ENCODE assay signal across 8 cellular contexts in the genomic region with DNA sequence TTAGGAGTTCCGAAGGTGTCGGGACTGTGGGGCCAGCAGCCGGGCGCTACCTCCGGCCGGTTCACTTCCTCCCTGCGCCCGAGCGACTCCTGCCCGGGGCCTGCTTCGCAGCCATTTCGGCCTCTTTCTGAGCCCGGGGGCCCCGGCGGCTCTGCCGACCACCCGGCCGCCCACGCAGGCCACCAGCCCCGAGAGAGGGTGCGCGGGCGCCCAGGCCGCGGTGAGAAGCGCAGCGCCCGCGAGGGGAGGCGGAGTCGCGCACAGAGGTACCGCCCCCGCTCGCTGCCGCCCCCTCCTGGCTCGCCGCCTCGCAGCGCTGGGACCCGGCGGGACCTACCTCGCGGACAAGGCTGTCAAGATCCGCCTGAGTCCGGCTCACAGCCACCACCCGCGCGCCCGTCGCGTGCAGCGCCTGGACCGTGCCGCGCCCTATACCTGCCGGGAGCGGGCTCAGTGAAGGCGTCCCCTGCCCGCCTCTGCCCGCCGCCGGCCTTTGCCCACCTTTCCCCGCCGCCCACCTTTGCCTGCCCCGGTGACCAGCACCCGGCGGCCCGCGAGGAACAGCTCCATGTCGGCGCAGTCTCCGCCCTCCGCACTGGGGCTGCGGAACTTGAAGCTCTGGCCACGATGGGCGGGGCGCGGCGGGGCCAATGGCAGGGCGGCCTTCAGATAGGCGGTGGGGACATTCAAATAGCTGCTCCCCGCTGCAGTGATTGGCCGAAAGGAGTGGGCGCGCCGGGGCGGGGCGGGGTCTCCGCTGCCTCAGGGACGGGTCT. TPM values are rescaled to one million over a fixed set of nuclear protein-coding genes. Genes with fewer than 3 reads are reported as not detected.
DNase-seq lines count a peak whose midpoint lies in the region; ATAC-seq and TF ChIP-seq lines count a peak whose summit lies in the region.

A gene (minus strand): TSS at position 585 of the 776 bp plus-strand sequence. CDS start 15 bp downstream, at position 570.

- H3K36me3 Mint-ChIP-seq in activated naive CD8-positive, alpha-beta T cell treated with anti-CD3 and anti-CD28 coated beads, Interleukin-2, amount 50 U/mL, for 24 hours (ENCODE audit: low read depth): peaks cover 5% of the 10 kb centered on the region

- H3K9me3 ChIP-seq in parathyroid adenoma (ENCODE audit: control insufficient read depth, low read length) (no peaks in the 10 kb centered on the region), tibial nerve (no peaks in the 10 kb centered on the region)

- H3K4me1 Mint-ChIP-seq in activated naive CD8-positive, alpha-beta T cell treated with anti-CD3 and anti-CD28 coated beads, Interleukin-2, amount 50 U/mL, for 24 hours: peaks cover 23% of the 10 kb centered on the region

- WGBS in tibial nerve, 2 donors: 0 to 1% methylated on average over 31 to 65 of the region's 91 CpGs

- peak within 1 kb of the TSS; percentile 78 for H3K4me3 Mint-ChIP-seq in activated naive CD8-positive, alpha-beta T cell treated with anti-CD3 and anti-CD28 coated beads, Interleukin-2, amount 50 U/mL, for 24 hours

- H3K36me3 ChIP-seq in parathyroid adenoma (ENCODE audit: control insufficient read depth, insufficient read depth, low read length) (no peaks in the 10 kb centered on the region), tibial nerve (peaks cover 0 to 8% (median 0%) of the 10 kb centered on the region in 3 donors)

- peak within 1 kb of the TSS; percentile 87 for H3K4me3 ChIP-seq in parathyroid adenoma (ENCODE audit: low read depth, low read length)
- H3K4me3 ChIP-seq in tibial nerve: peak within 1 kb of the TSS; percentile 43 to 74 (median 58)

- peak; percentile 84 for TF ChIP-seq CTCF in GM12873 (IDR thresholded peaks at IDR 0.05; ENCODE audit: insufficient read depth, low read depth, low read length, missing control alignments)
- peak; percentile 88 for TF ChIP-seq CTCF in parathyroid adenoma (IDR thresholded peaks at IDR 0.05)
- peak; percentile 69 to 91 (median 84) for TF ChIP-seq CTCF in tibial nerve (IDR thresholded peaks at IDR 0.05)

- TF ChIP-seq EP300 in tibial nerve (IDR thresholded peaks at IDR 0.05): peak; percentile 73 to 100

- H3K27ac ChIP-seq in parathyroid adenoma (peak within 1 kb of the TSS; percentile 86), tibial nerve (peak within 1 kb of the TSS; percentile 91 to 98 (median 96))

- DNase-seq in NCI-H1417 treated with DMSO at 0.1 percent for 48 hours (lab: John Stamatoyannopoulos, UW) (peak; percentile 63), SW480 (ENCODE audit: low spot score) (peak; percentile 95), Right ventricle myocardium inferior (ENCODE audit: missing footprints) (peak; percentile 99), tibial nerve (ENCODE audit: low spot score in 2 of 2) (peak; percentile 96 to 97)
- DNase-seq in activated naive CD8-positive, alpha-beta T cell treated with anti-CD3 and anti-CD28 coated beads, Interleukin-2, amount 50 U/mL, for 24 hours: peak; percentile 97

- intact Hi-C loops in Right ventricle myocardium inferior (cut with DNase I): loop anchor here (1.0 to 5.0 kb wide), 2 partner anchors 61 to 255 kb away; a partner anchor contains a TSS

- H3K27ac Mint-ChIP-seq in activated naive CD8-positive, alpha-beta T cell treated with anti-CD3 and anti-CD28 coated beads, Interleukin-2, amount 50 U/mL, for 24 hours: peak within 1 kb of the TSS; percentile 80

- H3K4me1 ChIP-seq in parathyroid adenoma: peaks cover 4% of the 10 kb centered on the region
- H3K4me1 ChIP-seq in tibial nerve: peaks cover 6 to 33% (median 15%) of the 10 kb centered on the region in 4 donors

- no peaks in the 10 kb centered on the region for H3K9me3 Mint-ChIP-seq in activated naive CD8-positive, alpha-beta T cell treated with anti-CD3 and anti-CD28 coated beads, Interleukin-2, amount 50 U/mL, for 24 hours

- H2AFZ ChIP-seq in parathyroid adenoma: peak within 1 kb of the TSS; percentile 71

- no peaks in the 10 kb centered on the region for H3K79me2 ChIP-seq in parathyroid adenoma

- peak within 1 kb of the TSS; percentile 95 for H3K4me2 ChIP-seq in parathyroid adenoma (ENCODE audit: low read length)

- H3K27me3 ChIP-seq in parathyroid adenoma (ENCODE audit: control insufficient read depth, insufficient read depth, low read length): no peaks in the 10 kb centered on the region
- peaks cover 0 to 8% of the 10 kb centered on the region in 2 donors for H3K27me3 ChIP-seq in tibial nerve

- peak; percentile 93 to 99 for TF ChIP-seq POLR2A in tibial nerve (IDR thresholded peaks at IDR 0.05)

- peak within 1 kb of the TSS; percentile 84 for H3K9ac ChIP-seq in parathyroid adenoma

- ATAC-seq in HG02763 (IDR thresholded peaks at IDR 0.05; ENCODE audit: unreplicated experiment) (peak; percentile 88), Right ventricle myocardium inferior (peak; percentile 98)
- peak; percentile 96 for ATAC-seq in activated naive CD8-positive, alpha-beta T cell treated with anti-CD3 and anti-CD28 coated beads, Interleukin-2, amount 50 U/mL, for 24 hours

- no peaks in the 10 kb centered on the region for H3K27me3 Mint-ChIP-seq in activated naive CD8-positive, alpha-beta T cell treated with anti-CD3 and anti-CD28 coated beads, Interleukin-2, amount 50 U/mL, for 24 hours

RNA-seq across cellular contexts. Expression of the gene that starts here (rescaled TPM):
- total RNA-seq in Right ventricle myocardium inferior (175 TPM), tibial nerve (100 to 1,000 TPM; 236 to 347 (median 269) TPM)

Comparison
In these comparisons a context has a peak if more than half of its experiments do, and no peak if none do; other contexts are left out.
1. Peak in every context shown above with its lines: DNase-seq, ATAC-seq, H3K4me3 ChIP-seq and H3K27ac ChIP-seq.